Comparison of ENCODE assay signal across 9 cellular contexts in the genomic region with DNA sequence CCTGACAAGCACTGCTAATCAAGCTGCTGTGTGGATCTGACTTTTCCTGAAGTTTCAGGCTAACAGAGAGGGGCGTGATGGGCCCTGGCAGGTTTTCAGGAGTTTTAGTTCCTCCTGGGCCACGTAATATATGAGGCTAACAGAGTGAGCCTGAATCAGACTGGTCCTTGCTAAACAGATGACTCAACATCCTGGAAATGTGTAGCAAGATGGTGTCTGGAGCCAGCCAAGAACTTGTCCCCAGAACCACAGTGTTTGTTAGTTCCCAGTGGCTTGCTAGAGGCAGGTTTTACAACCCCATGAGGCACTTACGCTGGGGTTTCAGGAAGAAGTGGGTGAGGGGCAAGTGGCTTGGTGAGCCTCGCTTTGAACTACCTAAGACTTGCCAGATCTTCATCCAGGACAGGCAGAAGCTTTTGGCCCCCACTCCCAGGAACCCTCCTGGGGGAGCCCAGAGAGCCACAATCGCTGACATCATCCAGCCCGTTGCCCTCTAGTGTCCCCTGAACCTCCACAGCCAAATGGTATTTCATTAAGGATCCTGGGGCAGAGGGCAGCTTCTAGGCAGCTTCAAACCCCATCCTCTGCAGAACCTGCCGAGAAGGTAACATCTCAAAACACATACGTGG. TPM values are rescaled to one million over a fixed set of nuclear protein-coding genes. Genes with fewer than 3 reads are reported as not detected.
DNase-seq lines count a peak whose midpoint lies in the region; ATAC-seq, FAIRE-seq and TF ChIP-seq lines count a peak whose summit lies in the region.
"Had no signal": no experiment of that assay in that cellular context is flagged by ENCODE, and none has a peak within 500 bp of the region (broad histone marks: within the 10 kb centered on the region; RNA-seq: fewer than 3 reads in every experiment).

No MANE protein-coding gene starts in this region.

- peak overlapping the region; percentile 24 to 57 for H3K4me3 Mint-ChIP-seq in stimulated activated naive CD8-positive, alpha-beta T cell treated with anti-CD3 and anti-CD28 coated beads, Interleukin-15, amount 100 ng/mL, for 72 hours
- H3K4me3 Mint-ChIP-seq: IgD-negative memory B cell had no signal

- H4K20me1 ChIP-seq in GM12878 (ENCODE audit: control insufficient read depth, insufficient read depth), result no peaks in the 10 kb centered on the region

- no peaks in the 10 kb centered on the region for H3K36me3 ChIP-seq in GM12878 (ENCODE audit: control insufficient read depth in 2 of 2, insufficient read depth in 2 of 2, low read length in 1 of 2)

- 23% methylated on average over 8 of the region's 8 CpGs for WGBS in GM12878 (ENCODE audit: insufficient coverage, insufficient replicate concordance, low lambda C conversion rate, missing lambda C conversion rate)

- TF ChIP-seq CTCF in GM12878 (IDR thresholded peaks at IDR 0.05 in 2 of 3, conservative IDR thresholded peaks at IDR 0.05 in 1 of 3; ENCODE audit: control insufficient read depth in 2 of 3, extremely low read depth in 1 of 3, insufficient read depth in 1 of 3, low read depth in 3 of 3, low read length in 3 of 3), result no peak

- peak overlapping the region; percentile 84 for H2AFZ ChIP-seq in GM12878 (ENCODE audit: control insufficient read depth, low read depth, low read length)

- peak overlapping the region; percentile 28; the same call in 1 of the 2 replicates for H3K9ac ChIP-seq in GM12878 (ENCODE audit: control insufficient read depth, insufficient read depth, low read length)

- peak overlapping the region; percentile 78 for H3K4me2 ChIP-seq in GM12878 (ENCODE audit: control insufficient read depth, insufficient read depth)

- H3K4me1 ChIP-seq in GM12878 (ENCODE audit: control insufficient read depth, insufficient read depth, low read length), result peaks cover 14% of the 10 kb centered on the region

- no peak for TF ChIP-seq RAD21 in GM12878 (IDR thresholded peaks at IDR 0.05; ENCODE audit: insufficient read depth, low read depth, low read length)

- no peaks in the 10 kb centered on the region for H3K9me3 Mint-ChIP-seq in stimulated activated naive CD8-positive, alpha-beta T cell treated with anti-CD3 and anti-CD28 coated beads, Interleukin-15, amount 100 ng/mL, for 72 hours
- H3K9me3 Mint-ChIP-seq: IgD-negative memory B cell had no signal

- no peak for TF ChIP-seq POLR2A in GM12878 (IDR thresholded peaks at IDR 0.05; ENCODE audit: low read depth, low read length)

- H3K79me2 ChIP-seq in GM12878 (ENCODE audit: control insufficient read depth, insufficient read depth, low read length), result no peaks in the 10 kb centered on the region

- POLR2A ChIA-PET in GM12878 (lab: Charles Lee), result interaction anchor here (0.6 kb wide), 2 partner anchors 24 to 186 kb away, joined by 3 to 4 read pairs; no protein-coding TSS in a partner anchor

- DNase-seq in DMS53 treated with DMSO at 0.1 percent for 48 hours (lab: John Stamatoyannopoulos, UW; ENCODE audit: unreplicated experiment), result peak; percentile 11
- peak; percentile 99 for DNase-seq in MV-4-11 (lab: John Stamatoyannopoulos, UW)
- no peak for DNase-seq in GM12878 (ENCODE audit: low read depth, low spot score)
- DNase-seq in stimulated activated naive CD8-positive, alpha-beta T cell treated with anti-CD3 and anti-CD28 coated beads, Interleukin-15, amount 100 ng/mL, for 72 hours, result peak in 1 of 2 donors; percentile 46
- no peak for DNase-seq in NCI-H1930 (lab: John Stamatoyannopoulos, UW)

- H3K4me1 Mint-ChIP-seq in stimulated activated naive CD8-positive, alpha-beta T cell treated with anti-CD3 and anti-CD28 coated beads, Interleukin-15, amount 100 ng/mL, for 72 hours, result peaks cover 17% of the 10 kb centered on the region

- SMC1A ChIA-PET in GM12878 (lab: Charles Lee; ENCODE audit: uncharacterized antibody, unreplicated experiment), result interaction anchor here (0.9 to 8.7 kb wide), 9 partner anchors 19 to 715 kb away, joined by 3 to 87 read pairs (median 4); a partner anchor contains a TSS

- no peaks in the 10 kb centered on the region for H3K9me3 ChIP-seq in GM12878 (replicated peaks; ENCODE audit: control insufficient read depth, insufficient read depth, low read length)

- FAIRE-seq in GM12878 (lab: Jason Lieb, UNC), result peak; percentile 82

- ATAC-seq in GM12878, result peak; percentile 89
- ATAC-seq in stimulated activated naive CD8-positive, alpha-beta T cell treated with anti-CD3 and anti-CD28 coated beads, Interleukin-15, amount 100 ng/mL, for 72 hours, result peak; percentile 98
- no peak for ATAC-seq in HG03045 (IDR thresholded peaks at IDR 0.05; ENCODE audit: unreplicated experiment)
- ATAC-seq in GM21526 (IDR thresholded peaks at IDR 0.05; ENCODE audit: low FRiP score, unreplicated experiment), result no peak

- peak overlapping the region; percentile 27; the same call in 1 of the 2 replicates for H3K27ac ChIP-seq in GM12878 (ENCODE audit: control insufficient read depth, insufficient read depth)
- peak overlapping the region; percentile 30 for H3K27ac ChIP-seq in layer of hippocampus (ENCODE audit: low read depth, low read length)

- BruUV-seq in GM12878 (replicated peaks; lab: Mats Ljungman, UMichigan), result no TSS peak

- TF ChIP-seq EP300 in GM12878 (IDR thresholded peaks at IDR 0.05; ENCODE audit: borderline replicate concordance in 1 of 2, control insufficient read depth in 1 of 2, low read depth in 2 of 2, low read length in 2 of 2), result no peak

- H3K27ac Mint-ChIP-seq in stimulated activated naive CD8-positive, alpha-beta T cell treated with anti-CD3 and anti-CD28 coated beads, Interleukin-15, amount 100 ng/mL, for 72 hours, result peak overlapping the region; percentile 94 to 97
- H3K27ac Mint-ChIP-seq: IgD-negative memory B cell had no signal

- H3K27me3 ChIP-seq in GM12878 (replicated peaks in 1 of 2; ENCODE audit: control insufficient read depth in 2 of 2, insufficient read depth in 2 of 2, low read length in 1 of 2) (no peaks in the 10 kb centered on the region), layer of hippocampus (ENCODE audit: control insufficient read depth, insufficient read depth, low read length) (no peaks in the 10 kb centered on the region)

- peaks cover 45% of the 10 kb centered on the region for H3K27me3 Mint-ChIP-seq in stimulated activated naive CD8-positive, alpha-beta T cell treated with anti-CD3 and anti-CD28 coated beads, Interleukin-15, amount 100 ng/mL, for 72 hours

- intact Hi-C loops in GM12878 (cut with micrococcal nuclease; ENCODE audit: unreplicated experiment), result no loop called here

- no peak overlapping the region for H3K4me3 ChIP-seq in GM12878

- RAD21 ChIA-PET in GM12878 (lab: Charles Lee; ENCODE audit: unreplicated experiment), result interaction anchor here (0.8 to 1.4 kb wide), 4 partner anchors 34 to 92 kb away, joined by 3 read pairs; no protein-coding TSS in a partner anchor

- in situ Hi-C loops in GM12878 (cut with MboI), result loop anchor here (10.0 kb wide), 1 partner anchor 95 kb away; no protein-coding TSS in a partner anchor

- CTCF ChIA-PET in GM12878 (lab: Yijun Ruan, JAX), result interaction anchor here (0.6 to 16.9 kb wide), 7 partner anchors 6 to 196 kb away, joined by 3 to 298 read pairs (median 12); a partner anchor contains a TSS

TF ChIP-seq in GM12878, 131 proteins besides CTCF, POLR2A, EP300 and RAD21 (continues in another document):
- TF ChIP-seq NBN (IDR thresholded peaks at IDR 0.05) (no peak), MTA2 (IDR thresholded peaks at IDR 0.05; ENCODE audit: low read depth) (no peak), ZNF622 (IDR thresholded peaks at IDR 0.05) (no peak), NFIC (IDR thresholded peaks at IDR 0.05; ENCODE audit: low read depth, low read length) (no peak), KAT2A (conservative IDR thresholded peaks at IDR 0.05; ENCODE audit: control insufficient read depth, low read depth, low read length) (no peak), TBL1XR1 (IDR thresholded peaks at IDR 0.05; ENCODE audit: low read depth, low read length) (no peak), CHD4 (IDR thresholded peaks at IDR 0.05) (no peak), CBX5 (IDR thresholded peaks at IDR 0.05; ENCODE audit: low read depth) (no peak), SPI1 (IDR thresholded peaks at IDR 0.05; ENCODE audit: borderline replicate concordance, insufficient read depth, low read depth, low read length) (no peak)

RNA-seq across cellular contexts. Expression of a gene that starts 15.9 kb away (rescaled TPM):
- total RNA-seq in GM12878 (2013; cell fraction: nucleolus; rRNA removed), result not detected in 2 replicates
- total RNA-seq in GM12878 (2014; rRNA removed), result 0.05 and 0.73 TPM in 2 replicates
- 0.14 and 0.27 TPM in 2 replicates for total RNA-seq in GM12878 (2014; rRNA removed; fragmentation: Illumina TruSeq; extraction: Trizol)
- 0.21 and 0.27 TPM in 2 replicates for total RNA-seq in GM12878 (2021)
- polyA plus RNA-seq in GM12878 (2011; ENCODE audit: low read depth), result not detected
- polyA plus RNA-seq in GM12878 (2011; rRNA removed), result 0.82 and 1.2 TPM in 2 replicates
- polyA plus RNA-seq in GM12878 (2011; cell fraction: cytosol; rRNA removed), result 2.3 and 3.7 TPM in 2 replicates
- polyA plus RNA-seq in GM12878 (2011; cell fraction: nucleus; rRNA removed), result 1.3 and 2.1 TPM in 2 replicates
- 0.28 TPM in 1 of 2 replicates, not detected in the other for polyA plus RNA-seq in GM12878 (2012)
- 0.37 and 0.40 TPM in 2 replicates for polyA plus RNA-seq in GM12878 (2014; fragmentation: Illumina TruSeq; extraction: Trizol)
- polyA plus RNA-seq in GM12878 (2014; fragmentation: Nextera tagmentation; extraction: Ambion mirVana), result under 1 TPM; 0.16 to 0.22 TPM
- polyA plus RNA-seq in GM12878 (2014; rRNA removed), result 0.27 and 0.79 TPM in 2 replicates
- under 1 TPM; 0.11 to 0.56 TPM for polyA plus RNA-seq in GM12878 (2016; fragmentation: Nextera tagmentation; extraction: Ambion mirVana)
- polyA minus RNA-seq in GM12878 (2011; rRNA and poly(A)+ RNA removed), result 0.95 and 2.5 TPM in 2 replicates
- 0.62 and 5.1 TPM in 2 replicates for polyA minus RNA-seq in GM12878 (2011; cell fraction: cytosol; rRNA and poly(A)+ RNA removed)
- 0.67 and 1.2 TPM in 2 replicates for polyA minus RNA-seq in GM12878 (2011; cell fraction: nucleus; rRNA and poly(A)+ RNA removed)
- polyA plus RNA-seq: IgD-negative memory B cell had no signal

RNA-seq across cellular contexts. Expression of a gene that starts 55.7 kb away (rescaled TPM):
- total RNA-seq in GM12878 (2013; cell fraction: nucleolus; rRNA removed), result 47.5 and 54.0 TPM in 2 replicates
- total RNA-seq in GM12878 (2014; rRNA removed) (19.0 and 20.6 TPM in 2 replicates), GM12878 (2014; rRNA removed; fragmentation: Illumina TruSeq; extraction: Trizol) (5.9 and 7.2 TPM in 2 replicates), GM12878 (2021) (19.0 and 20.1 TPM in 2 replicates)
- polyA plus RNA-seq in GM12878 (2011; ENCODE audit: low read depth), result 3.8 TPM
- polyA plus RNA-seq in GM12878 (2011; rRNA removed) (7.6 and 17.0 TPM in 2 replicates), GM12878 (2014; fragmentation: Illumina TruSeq; extraction: Trizol) (1.9 and 5.8 TPM in 2 replicates), GM12878 (2014; fragmentation: Nextera tagmentation; extraction: Ambion mirVana) (1 to 10 TPM in 1 of 2 experiments, under 1 TPM in 1; 0.82 to 1.5 TPM), GM12878 (2014; rRNA removed) (15.3 and 17.9 TPM in 2 replicates), GM12878 (2016; fragmentation: Nextera tagmentation; extraction: Ambion mirVana) (10 to 100 TPM; 11.2 to 14.7 TPM)
- 16.8 and 25.9 TPM in 2 replicates for polyA plus RNA-seq in GM12878 (2011; cell fraction: cytosol; rRNA removed)
- 49.6 and 54.4 TPM in 2 replicates for polyA plus RNA-seq in GM12878 (2011; cell fraction: nucleus; rRNA removed)
- 10.1 and 10.7 TPM in 2 replicates for polyA plus RNA-seq in GM12878 (2012)
- polyA minus RNA-seq in GM12878 (2011; rRNA and poly(A)+ RNA removed), result 19.5 and 36.3 TPM in 2 replicates
- 15.2 and 16.1 TPM in 2 replicates for polyA minus RNA-seq in GM12878 (2011; cell fraction: cytosol; rRNA and poly(A)+ RNA removed)
- 13.2 and 20.3 TPM in 2 replicates for polyA minus RNA-seq in GM12878 (2011; cell fraction: nucleus; rRNA and poly(A)+ RNA removed)

Comparison
In these comparisons a context has a peak if more than half of its experiments do, and no peak if none do; other contexts are left out.
1. DNase-seq: peak in DMS53 treated with DMSO at 0.1 percent for 48 hours (single experiment) and MV-4-11 (single experiment); none in GM12878 (single experiment) and NCI-H1930 (0 of 2).
2. ATAC-seq: peak in GM12878 (single experiment) and stimulated activated naive CD8-positive, alpha-beta T cell treated with anti-CD3 and anti-CD28 coated beads, Interleukin-15, amount 100 ng/mL, for 72 hours (single experiment); none in HG03045 (single experiment) and GM21526 (single experiment).